In genomic region chr1:24362982-24363614, GRCh38 we compare ENCODE assay signal across 16 cellular contexts. TPM values are rescaled to one million over a fixed set of nuclear protein-coding genes. Genes with fewer than 3 reads are reported as not detected.
DNase-seq lines count a peak whose midpoint lies in the region; ATAC-seq, FAIRE-seq and TF ChIP-seq lines count a peak whose summit lies in the region.
"Had no signal": no experiment of that assay in that cellular context is flagged by ENCODE, and none has a peak within 500 bp of the region (broad histone marks: within the 10 kb centered on the region; RNA-seq: fewer than 3 reads in every experiment).

No MANE protein-coding gene starts in this region.

- CTCF ChIA-PET in IMR-90 (lab: Yijun Ruan, JAX): interaction anchor here (0.6 kb wide), 1 partner anchor 27 kb away, joined by 5 read pairs; no protein-coding TSS in a partner anchor

- peaks cover 19% of the 10 kb centered on the region for H3K4me1 Mint-ChIP-seq in endodermal cell

- POLR2A ChIA-PET in IMR-90 (lab: Charles Lee; ENCODE audit: unreplicated experiment): no interaction called here

- H3K27me3 Mint-ChIP-seq in endodermal cell (ENCODE audit: insufficient read depth): no peaks in the 10 kb centered on the region
- H3K27me3 Mint-ChIP-seq: activated naive CD8-positive, alpha-beta T cell had no signal

- peak overlapping the region; percentile 39; the same call in 1 of the 3 replicates for H2BK15ac ChIP-seq in IMR-90 (ENCODE audit: low read depth, low read length)

- no peak overlapping the region for H4K91ac ChIP-seq in IMR-90 (ENCODE audit: insufficient read depth, low read depth, low read length)

- BruUV-seq in IMR-90 (replicated peaks; lab: Mats Ljungman, UMichigan): no TSS peak

- H2BK120ac ChIP-seq in IMR-90 (ENCODE audit: low read depth, low read length): no peak overlapping the region

- TF ChIP-seq RAD21 in IMR-90 (IDR thresholded peaks at IDR 0.05; ENCODE audit: low read length): peak; percentile 8; the same call in 1 of the 2 replicates

- H3K79me1 ChIP-seq in IMR-90 (ENCODE audit: low read depth in 1 of 2, low read length in 2 of 2): peaks cover 0 to 4% of the 10 kb centered on the region in 2 experiments; a peak in 1 of 4 replicates

- peaks cover 4% of the 10 kb centered on the region; the same call in 1 of the 2 replicates for H4K20me1 ChIP-seq in IMR-90 (ENCODE audit: insufficient read depth, low read length)
- no peaks in the 10 kb centered on the region for H4K20me1 ChIP-seq in keratinocyte (ENCODE audit: control insufficient read depth, extremely low read depth, insufficient read depth, low read length)

- no peak overlapping the region for H3K4me3 Mint-ChIP-seq in endodermal cell
- H3K4me3 Mint-ChIP-seq: activated naive CD8-positive, alpha-beta T cell; CD8-positive, alpha-beta T cell had no signal

- H3K27me3 ChIP-seq in IMR-90 (ENCODE audit: control insufficient read depth, insufficient read depth, low read length) (no peaks in the 10 kb centered on the region), bronchial epithelial cell (ENCODE audit: control insufficient read depth, insufficient read depth, low read length) (no peaks in the 10 kb centered on the region), keratinocyte (ENCODE audit: control insufficient read depth, extremely low read depth, insufficient read depth, low read length) (no peaks in the 10 kb centered on the region), endodermal cell (ENCODE audit: control insufficient read depth, insufficient read depth, low read length, poor library complexity, severe bottlenecking) (no peaks in the 10 kb centered on the region)
- H3K27me3 ChIP-seq: Peyer's patch had no signal

- H3K23ac ChIP-seq in IMR-90 (ENCODE audit: low read depth, low read length): no peak overlapping the region

- H4K5ac ChIP-seq in IMR-90 (ENCODE audit: low read depth, low read length): no peak overlapping the region

- FAIRE-seq in bronchial epithelial cell (lab: Jason Lieb, UNC) (peak; percentile 18), keratinocyte (lab: Jason Lieb, UNC) (peak; percentile 96)
- FAIRE-seq: GM18507 had no signal

- H3K36me3 ChIP-seq in IMR-90 (ENCODE audit: control insufficient read depth, insufficient read depth, low read length) (no peaks in the 10 kb centered on the region), bronchial epithelial cell (ENCODE audit: control insufficient read depth, insufficient read depth, low read length) (peaks cover 1% of the 10 kb centered on the region), keratinocyte (ENCODE audit: control insufficient read depth in 2 of 2, extremely low read depth in 1 of 2, insufficient read depth in 2 of 2, low read length in 2 of 2) (peaks cover 9 to 13% of the 10 kb centered on the region in 2 experiments), endodermal cell (ENCODE audit: control insufficient read depth, insufficient read depth, low read length) (no peaks in the 10 kb centered on the region)

- in situ Hi-C loops in IMR-90 (cut with MboI; ENCODE audit: low sequenced_read_pairs): no loop called here

- H3K27ac ChIP-seq in IMR-90 (ENCODE audit: insufficient read depth, low read length): no peak overlapping the region
- H3K27ac ChIP-seq in keratinocyte (ENCODE audit: control insufficient read depth, insufficient read depth, low read length): peak overlapping the region; percentile 28
- no peak overlapping the region for H3K27ac ChIP-seq in endodermal cell (ENCODE audit: low read depth, low read length)
- H3K27ac ChIP-seq: Peyer's patch had no signal

- dilution Hi-C loops in IMR-90 (cut with HindIII; ENCODE audit: low sequenced_read_pairs, unreplicated experiment): no loop called here
- dilution Hi-C loops in keratinocyte (cut with MboI; ENCODE audit: extremely low pct_ligation_motif_present, low sequenced_read_pairs): no loop called here

- no peak overlapping the region for H3K56ac ChIP-seq in IMR-90 (ENCODE audit: extremely low read depth, insufficient read depth, low read length)

- H3K9me1 ChIP-seq in IMR-90 (ENCODE audit: insufficient read depth, low read length): peaks cover 25% of the 10 kb centered on the region
- no peaks in the 10 kb centered on the region for H3K9me1 ChIP-seq in keratinocyte (ENCODE audit: control insufficient read depth, extremely low read depth, insufficient read depth, low read length)

- H3K9me3 ChIP-seq in IMR-90 (ENCODE audit: control insufficient read depth, insufficient read depth, low read length): no peaks in the 10 kb centered on the region
- no peaks in the 10 kb centered on the region for H3K9me3 ChIP-seq in keratinocyte (ENCODE audit: control insufficient read depth, low read depth, low read length)
- no peaks in the 10 kb centered on the region for H3K9me3 ChIP-seq in endodermal cell (ENCODE audit: control insufficient read depth, low read length)
- H3K9me3 ChIP-seq: Peyer's patch had no signal

- H2AK5ac ChIP-seq in IMR-90 (ENCODE audit: low read depth, low read length): peak overlapping the region; percentile 55; the same call in 1 of the 2 replicates

- H2AK9ac ChIP-seq in IMR-90 (replicated peaks; ENCODE audit: low read depth, low read length, poor library complexity): no peak overlapping the region

- H2BK20ac ChIP-seq in IMR-90 (ENCODE audit: low read depth, low read length): peak overlapping the region; percentile 64; the same call in 1 of the 2 replicates

- peak; percentile 96 for DNase-seq in AG08395 (ENCODE audit: low spot score)
- peak; percentile 94 for DNase-seq in IMR-90
- peak; percentile 89 for DNase-seq in bronchial epithelial cell (ENCODE audit: low read depth)
- peak; percentile 42 for DNase-seq in keratinocyte (ENCODE audit: low read depth, low spot score)
- DNase-seq in stimulated activated CD4-positive, alpha-beta T cell treated with anti-CD3 and anti-CD28 coated beads, Interleukin-2, amount 100 ng/mL, for 24 hours: no peak
- no peak for DNase-seq in endodermal cell
- DNase-seq: activated CD4-positive, alpha-beta T cell treated with anti-CD3 and anti-CD28 coated beads for 48 hours; CD8-positive, alpha-beta T cell; NCI-H1417; Peyer's patch; stimulated activated CD4-positive, alpha-beta T cell treated with anti-CD3 and anti-CD28 coated beads, Interleukin-1b, Interleukin-23, amount 100 ng/mL, for 48 hours; substantia nigra had no signal

- TF ChIP-seq CTCF in IMR-90 (conservative IDR thresholded peaks at IDR 0.05; ENCODE audit: low read depth, low read length): no peak
- no peak for TF ChIP-seq CTCF in bronchial epithelial cell (IDR thresholded peaks at IDR 0.05; ENCODE audit: insufficient read depth, low read length, severe bottlenecking)
- no peak for TF ChIP-seq CTCF in keratinocyte (optimal IDR thresholded peaks at IDR 0.05 in 1 of 3, IDR thresholded peaks at IDR 0.05 in 1 of 3, conservative IDR thresholded peaks at IDR 0.05 in 1 of 3; ENCODE audit: extremely low read depth in 1 of 3, insufficient read depth in 2 of 3, low read length in 3 of 3)
- no peak for TF ChIP-seq CTCF in endodermal cell (conservative IDR thresholded peaks at IDR 0.05)

- H3K4me1 ChIP-seq in IMR-90 (ENCODE audit: control insufficient read depth, insufficient read depth, low read length) (peaks cover 14% of the 10 kb centered on the region), keratinocyte (ENCODE audit: control insufficient read depth, extremely low read depth, insufficient read depth, low read length) (peaks cover 36% of the 10 kb centered on the region), endodermal cell (ENCODE audit: control insufficient read depth, insufficient read depth, low read length) (no peaks in the 10 kb centered on the region)

- H4K8ac ChIP-seq in IMR-90 (ENCODE audit: low read depth in 2 of 2, low read length in 2 of 2): no peak overlapping the region

- intact Hi-C loops in IMR-90 (cut with micrococcal nuclease): no loop called here

- H2BK5ac ChIP-seq in IMR-90 (ENCODE audit: low read depth, low read length, poor library complexity, severe bottlenecking): no peak overlapping the region

- peaks cover 11% of the 10 kb centered on the region for H3K36me3 Mint-ChIP-seq in endodermal cell (ENCODE audit: low read depth)

- H2AFZ ChIP-seq in IMR-90 (replicated peaks; ENCODE audit: low read length, poor library complexity): no peak overlapping the region
- no peak overlapping the region for H2AFZ ChIP-seq in keratinocyte (ENCODE audit: control insufficient read depth, low read length)

- H3K14ac ChIP-seq in IMR-90 (replicated peaks; ENCODE audit: low read depth, low read length): no peak overlapping the region; the same call in 1 of the 2 replicates

- ATAC-seq in IMR-90 (ENCODE audit: low read depth) (peak; percentile 74), HG03139 (IDR thresholded peaks at IDR 0.05; ENCODE audit: unreplicated experiment) (no peak), GM19455 (IDR thresholded peaks at IDR 0.05; ENCODE audit: unreplicated experiment) (no peak)
- ATAC-seq: CD8-positive, alpha-beta T cell had no signal

- H3K18ac ChIP-seq in IMR-90 (ENCODE audit: low read depth, low read length): no peak overlapping the region

- H3K4me2 ChIP-seq in IMR-90 (ENCODE audit: low read depth, low read length) (no peak overlapping the region), keratinocyte (ENCODE audit: control insufficient read depth, extremely low read depth, insufficient read depth, low read depth, low read length) (peak overlapping the region; percentile 50)

- H3K27ac Mint-ChIP-seq in endodermal cell: no peak overlapping the region
- H3K27ac Mint-ChIP-seq: activated naive CD8-positive, alpha-beta T cell; CD8-positive, alpha-beta T cell had no signal

- TF ChIP-seq POLR2A in IMR-90 (IDR thresholded peaks at IDR 0.05; ENCODE audit: low read depth, low read length): no peak

- no peaks in the 10 kb centered on the region for H3K9me3 Mint-ChIP-seq in endodermal cell
- H3K9me3 Mint-ChIP-seq: CD8-positive, alpha-beta T cell had no signal

- H3K4me3 ChIP-seq in IMR-90 (ENCODE audit: insufficient read depth, low read depth, low read length) (no peak overlapping the region), bronchial epithelial cell (ENCODE audit: low read depth, low read length) (no peak overlapping the region), keratinocyte (ENCODE audit: control insufficient read depth in 2 of 3, extremely low read depth in 1 of 3, insufficient read depth in 2 of 3, low read depth in 1 of 3, low read length in 3 of 3) (no peak overlapping the region), endodermal cell (ENCODE audit: low read length) (no peak overlapping the region)
- H3K4me3 ChIP-seq: Peyer's patch had no signal

- no peak overlapping the region for H3K4ac ChIP-seq in IMR-90 (ENCODE audit: low read depth, low read length)

- 83% methylated on average over 1 of the region's 4 CpGs; no CpG with 5 or more reads in 1 of the 2 experiments for WGBS in IMR-90 (ENCODE audit: extremely low coverage in 2 of 2, insufficient read length in 1 of 2), 2 experiments
- WGBS in endodermal cell (ENCODE audit: insufficient coverage in 1 of 2, insufficient read length in 1 of 2), 2 experiments: 91 to 94% methylated on average over 2 to 4 of the region's 4 CpGs

- H3K9ac ChIP-seq in IMR-90 (ENCODE audit: low read depth, low read length): no peak overlapping the region
- H3K9ac ChIP-seq in keratinocyte (ENCODE audit: control insufficient read depth, extremely low read depth, insufficient read depth, low read length): peak overlapping the region; percentile 24
- no peak overlapping the region for H3K9ac ChIP-seq in endodermal cell (ENCODE audit: extremely low read depth, low read length, poor library complexity, severe bottlenecking)

- H3K79me2 ChIP-seq in keratinocyte (ENCODE audit: control insufficient read depth, insufficient read depth, low read length): no peaks in the 10 kb centered on the region

RNA-seq across cellular contexts. Expression of gene GRHL3, which starts 43.9 kb away (rescaled TPM):
- total RNA-seq in IMR-90 (2012; rRNA removed) (not detected in 2 replicates), bronchial epithelial cell (20.5 and 49.8 TPM in 2 replicates), endodermal cell (1 to 10 TPM; 1.8 to 2.5 TPM)
- polyA plus RNA-seq in IMR-90 (2012; rRNA removed) (not detected in 2 replicates), keratinocyte (7.7 to 20.5 TPM (median 13.0 TPM) in 3 replicates)
- 0.01 TPM in 1 of 2 replicates, not detected in the other for polyA plus RNA-seq in IMR-90 (2012; cell fraction: cytosol; rRNA removed)
- polyA plus RNA-seq in IMR-90 (2012; cell fraction: nucleus; rRNA removed; ENCODE audit: low replicate concordance): not detected in 2 replicates
- 130 TPM for polyA plus RNA-seq in keratinocyte (2011; ENCODE audit: low read depth)
- 11.8 and 16.0 TPM in 2 replicates for polyA plus RNA-seq in keratinocyte (2011; cell fraction: cytosol; rRNA removed)
- polyA plus RNA-seq in keratinocyte (2011; cell fraction: nucleus; rRNA removed): 45.0 and 50.1 TPM in 2 replicates
- polyA plus RNA-seq in keratinocyte (2012; ENCODE audit: low replicate concordance): 6.6 and 97.1 TPM in 2 replicates
- 9.4 to 18.6 TPM (median 14.9 TPM) in 3 replicates for polyA minus RNA-seq in keratinocyte
- polyA minus RNA-seq in keratinocyte (2011; cell fraction: cytosol; rRNA and poly(A)+ RNA removed): 10.4 TPM
- polyA minus RNA-seq in keratinocyte (2011; cell fraction: nucleus; rRNA and poly(A)+ RNA removed): 23.3 and 32.6 TPM in 2 replicates
- polyA plus RNA-seq in endodermal cell (2013, experiment 1 of 2): 2.6 TPM
- polyA plus RNA-seq in endodermal cell (2013, experiment 2 of 2): 2.6 TPM
- total RNA-seq: CD8-positive, alpha-beta T cell had no signal

RNA-seq across cellular contexts. Expression of gene STPG1, which starts 50.5 kb away (rescaled TPM):
- total RNA-seq in IMR-90 (2012; rRNA removed) (3.0 and 3.6 TPM in 2 replicates), bronchial epithelial cell (5.3 and 6.8 TPM in 2 replicates), endodermal cell (10 to 100 TPM; 16.6 to 16.9 TPM)
- polyA plus RNA-seq in IMR-90 (2012; rRNA removed) (6.5 and 7.5 TPM in 2 replicates), keratinocyte (15.3 to 16.9 TPM (median 16.6 TPM) in 3 replicates)
- polyA plus RNA-seq in IMR-90 (2012; cell fraction: cytosol; rRNA removed): 4.3 and 4.5 TPM in 2 replicates
- 4.0 and 5.8 TPM in 2 replicates for polyA plus RNA-seq in IMR-90 (2012; cell fraction: nucleus; rRNA removed; ENCODE audit: low replicate concordance)
- polyA plus RNA-seq in keratinocyte (2011; ENCODE audit: low read depth): 6.5 TPM
- polyA plus RNA-seq in keratinocyte (2011; cell fraction: cytosol; rRNA removed): 14.6 and 19.3 TPM in 2 replicates
- polyA plus RNA-seq in keratinocyte (2011; cell fraction: nucleus; rRNA removed): 20.6 TPM in 2 replicates
- 8.2 and 12.3 TPM in 2 replicates for polyA plus RNA-seq in keratinocyte (2012; ENCODE audit: low replicate concordance)
- polyA minus RNA-seq in keratinocyte: 8.8 to 12.6 TPM (median 10.7 TPM) in 3 replicates
- 3.6 TPM for polyA minus RNA-seq in keratinocyte (2011; cell fraction: cytosol; rRNA and poly(A)+ RNA removed)
- polyA minus RNA-seq in keratinocyte (2011; cell fraction: nucleus; rRNA and poly(A)+ RNA removed): 9.4 and 16.4 TPM in 2 replicates
- 8.8 TPM for polyA plus RNA-seq in endodermal cell (2013, experiment 1 of 2)
- 9.5 TPM for polyA plus RNA-seq in endodermal cell (2013, experiment 2 of 2)

RNA-seq across cellular contexts. Expression of gene NIPAL3, which starts 52.5 kb away (rescaled TPM):
- total RNA-seq in IMR-90 (2012; rRNA removed): 95.3 and 123 TPM in 2 replicates
- polyA plus RNA-seq in IMR-90 (2012; rRNA removed): 49.0 and 55.0 TPM in 2 replicates
- 56.5 and 99.1 TPM in 2 replicates for polyA plus RNA-seq in IMR-90 (2012; cell fraction: cytosol; rRNA removed)
- 25.9 and 38.1 TPM in 2 replicates for polyA plus RNA-seq in IMR-90 (2012; cell fraction: nucleus; rRNA removed; ENCODE audit: low replicate concordance)
- 21.8 and 35.8 TPM in 2 replicates for total RNA-seq in bronchial epithelial cell
- 30.5 to 42.1 TPM (median 37.3 TPM) in 3 replicates for polyA plus RNA-seq in keratinocyte
- 12.9 TPM for polyA plus RNA-seq in keratinocyte (2011; ENCODE audit: low read depth)
- polyA plus RNA-seq in keratinocyte (2011; cell fraction: cytosol; rRNA removed): 39.1 and 42.7 TPM in 2 replicates
- polyA plus RNA-seq in keratinocyte (2011; cell fraction: nucleus; rRNA removed): 54.2 and 56.5 TPM in 2 replicates
- 19.2 and 29.1 TPM in 2 replicates for polyA plus RNA-seq in keratinocyte (2012; ENCODE audit: low replicate concordance)
- polyA minus RNA-seq in keratinocyte: 56.5 to 63.8 TPM (median 61.9 TPM) in 3 replicates
- 43.9 TPM for polyA minus RNA-seq in keratinocyte (2011; cell fraction: cytosol; rRNA and poly(A)+ RNA removed)
- 51.6 and 76.6 TPM in 2 replicates for polyA minus RNA-seq in keratinocyte (2011; cell fraction: nucleus; rRNA and poly(A)+ RNA removed)
- total RNA-seq in endodermal cell: 1 to 10 TPM; 4.7 to 5.5 TPM
- 7.9 TPM for polyA plus RNA-seq in endodermal cell (2013, experiment 1 of 2)
- polyA plus RNA-seq in endodermal cell (2013, experiment 2 of 2): 7.4 TPM

Comparison
In these comparisons a context has a peak if more than half of its experiments do, and no peak if none do; other contexts are left out.
1. DNase-seq: peak in AG08395 (single experiment), IMR-90 (single experiment), bronchial epithelial cell (single experiment) and keratinocyte (single experiment); none in stimulated activated CD4-positive, alpha-beta T cell treated with anti-CD3 and anti-CD28 coated beads, Interleukin-2, amount 100 ng/mL, for 24 hours (0 of 2) and endodermal cell (single experiment).